ENCODE assay signal across 8 cellular contexts in the genomic region with DNA sequence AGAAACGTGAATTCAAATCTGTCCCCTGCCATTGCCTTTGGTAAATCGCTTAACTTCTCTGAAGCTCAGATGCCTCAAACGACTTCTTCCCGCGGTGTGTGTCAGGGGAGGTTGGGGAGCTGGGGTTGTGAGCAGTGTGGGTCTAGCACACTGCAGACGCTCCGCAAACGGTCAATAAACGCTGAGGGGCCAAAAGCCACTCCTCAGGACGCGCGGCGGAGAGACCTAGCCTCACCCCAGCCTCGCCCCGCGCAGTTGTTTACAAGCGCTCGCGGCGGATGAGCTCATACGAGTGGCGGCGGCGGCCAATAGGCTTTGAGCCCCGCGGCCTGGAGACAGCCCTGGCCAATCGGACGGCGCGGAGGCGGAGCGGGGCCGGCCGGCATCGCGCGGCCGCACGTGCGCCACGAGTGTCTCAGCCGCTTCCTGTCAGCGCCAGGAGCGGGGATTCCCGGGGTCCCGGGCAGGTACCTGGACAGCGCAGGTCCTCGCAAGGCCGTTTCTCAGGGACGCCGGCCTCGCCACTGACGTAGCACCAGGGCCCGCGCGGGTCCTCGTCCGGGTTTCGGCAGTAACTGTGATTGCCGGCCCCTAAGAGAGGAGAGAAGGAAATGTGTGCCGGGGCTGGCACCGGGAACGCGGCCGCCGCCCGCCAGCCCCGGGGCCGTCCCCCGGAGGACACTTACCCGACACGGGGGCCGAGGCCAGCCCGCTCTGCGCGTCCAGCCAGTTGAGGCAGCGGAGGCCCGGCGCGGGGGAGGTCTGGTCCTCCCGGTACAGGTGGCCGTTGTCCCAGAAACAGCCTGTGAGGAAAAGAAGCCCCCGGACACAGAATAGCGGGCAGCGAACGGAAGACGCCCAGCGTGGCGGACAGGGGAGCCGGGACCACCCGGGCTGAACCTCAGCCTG. TPM values are rescaled to one million over a fixed set of nuclear protein-coding genes. Genes with fewer than 3 reads are reported as not detected.
DNase-seq lines count a peak whose midpoint lies in the region; ATAC-seq, FAIRE-seq and TF ChIP-seq lines count a peak whose summit lies in the region.

No MANE protein-coding gene starts in this region.

- TF ChIP-seq POLR2A in NB4 (IDR thresholded peaks at IDR 0.05; ENCODE audit: extremely low read depth, insufficient read length) = peak; percentile 36

- peaks cover 47% of the 10 kb centered on the region for H3K4me1 Mint-ChIP-seq in HFFc6 (ENCODE audit: low read depth)
- peaks cover 64% of the 10 kb centered on the region for H3K4me1 Mint-ChIP-seq in activated naive CD8-positive, alpha-beta T cell treated with anti-CD3 and anti-CD28 coated beads for 36 hours

- WGBS in pancreas, 2 donors = 1% methylated on average over 56 to 91 of the region's 91 CpGs

- no peak for FAIRE-seq in pancreas (lab: Jason Lieb, UNC)

- no peaks in the 10 kb centered on the region for H3K9me3 ChIP-seq in pancreas
- no peaks in the 10 kb centered on the region for H3K9me3 ChIP-seq in tibial artery

- peak overlapping the region; percentile 67 for H3K4me3 ChIP-seq in NB4 (ENCODE audit: low read depth, low read length)
- H3K4me3 ChIP-seq in pancreas = peak overlapping the region; percentile 52 to 74 (median 62)
- H3K4me3 ChIP-seq in tibial artery = peak overlapping the region; percentile 66 to 85

- H3K36me3 Mint-ChIP-seq in HFFc6 (ENCODE audit: low read depth) = peaks cover 7% of the 10 kb centered on the region; the same call in 1 of the 2 replicates
- H3K36me3 Mint-ChIP-seq in activated naive CD8-positive, alpha-beta T cell treated with anti-CD3 and anti-CD28 coated beads for 36 hours = peaks cover 22% of the 10 kb centered on the region

- H3K27ac ChIP-seq in pancreas (peak overlapping the region; percentile 59 to 95 (median 85)), tibial artery (peak overlapping the region; percentile 85 to 95)

- peak overlapping the region; percentile 94 for H3K4me3 Mint-ChIP-seq in HFFc6
- peak overlapping the region; percentile 92 for H3K4me3 Mint-ChIP-seq in activated naive CD8-positive, alpha-beta T cell treated with anti-CD3 and anti-CD28 coated beads for 36 hours

- H3K36me3 ChIP-seq in pancreas = peaks cover 0 to 14% (median 0%) of the 10 kb centered on the region in 3 donors
- peaks cover 29 to 40% (median 32%) of the 10 kb centered on the region in 3 donors for H3K36me3 ChIP-seq in tibial artery

- intact Hi-C loops in head of caudate nucleus (cut with DNase I) = loop anchor here (2.0 to 5.0 kb wide), 2 partner anchors 56 to 107 kb away; partner anchors contain the start of genes DRG1 and PATZ1
- intact Hi-C loops in pancreas (cut with DNase I) = no loop called here
- intact Hi-C loops in tibial artery (cut with DNase I; ENCODE audit: low total_unique reads) = loop anchor here (5.0 to 10.0 kb wide), 2 partner anchors 54 to 1303 kb away; partner anchors contain the start of gene PATZ1

- H3K27me3 Mint-ChIP-seq in HFFc6 (ENCODE audit: insufficient read depth) = no peaks in the 10 kb centered on the region; the same call in 1 of the 2 replicates
- H3K27me3 Mint-ChIP-seq in activated naive CD8-positive, alpha-beta T cell treated with anti-CD3 and anti-CD28 coated beads for 36 hours = no peaks in the 10 kb centered on the region

- peaks cover 0 to 17% (median 14%) of the 10 kb centered on the region in 3 donors for H3K4me1 ChIP-seq in pancreas
- H3K4me1 ChIP-seq in tibial artery = peaks cover 0 to 53% (median 31%) of the 10 kb centered on the region in 4 donors

- H3K27me3 ChIP-seq in pancreas (no peaks in the 10 kb centered on the region), tibial artery (no peaks in the 10 kb centered on the region)

- TF ChIP-seq CTCF in GM10266 (IDR thresholded peaks at IDR 0.05; ENCODE audit: control insufficient read depth, insufficient read depth, low read depth, missing control alignments) (no peak), HFFc6 (IDR thresholded peaks at IDR 0.05) (no peak), NB4 (IDR thresholded peaks at IDR 0.05; ENCODE audit: low read depth, low read length) (no peak), pancreas (IDR thresholded peaks at IDR 0.05) (no peak), tibial artery (IDR thresholded peaks at IDR 0.05) (no peak)

- H3K9me3 Mint-ChIP-seq in HFFc6 = no peaks in the 10 kb centered on the region
- peaks cover 2% of the 10 kb centered on the region for H3K9me3 Mint-ChIP-seq in activated naive CD8-positive, alpha-beta T cell treated with anti-CD3 and anti-CD28 coated beads for 36 hours

- DNase-seq in GM10266 (ENCODE audit: extremely low spot score) (peak; percentile 96), HFFc6 (peak; percentile 84), NB4 (ENCODE audit: low read depth) (peak; percentile 93), SKM-1 (lab: John Stamatoyannopoulos, UW; ENCODE audit: unreplicated experiment) (peak; percentile 79), head of caudate nucleus (peak; percentile 93 to 98 (median 95)), pancreas (peak; percentile 89 to 97 (median 94)), tibial artery (peak; percentile 96 to 97)
- peak; percentile 96 for DNase-seq in activated naive CD8-positive, alpha-beta T cell treated with anti-CD3 and anti-CD28 coated beads for 36 hours

- ATAC-seq in pancreas = peak; percentile 84 to 91 (median 90)

- H3K27ac Mint-ChIP-seq in HFFc6 = peak overlapping the region; percentile 96
- peak overlapping the region; percentile 99 for H3K27ac Mint-ChIP-seq in activated naive CD8-positive, alpha-beta T cell treated with anti-CD3 and anti-CD28 coated beads for 36 hours

RNA-seq across cellular contexts. Expression of gene PIK3IP1, which starts 1.5 kb away (rescaled TPM):
- 10 to 100 TPM in 1 of 6 experiments, 1 to 10 TPM in 5; 8.3 to 11.3 (median 8.9) TPM for total RNA-seq in HFFc6 (2021; fragmentation: NEBNext Ultra II Directional; extraction: Animal tissue kit (Norgen Biotek cat#: 25700))
- total RNA-seq in activated naive CD8-positive, alpha-beta T cell treated with anti-CD3 and anti-CD28 coated beads for 36 hours = 10 to 100 TPM; 10.7 to 11.3 TPM
- total RNA-seq in pancreas = 10 to 100 TPM in 1 of 6 donors, 1 to 10 TPM in 5; 2.4 to 24.5 (median 6.0) TPM
- polyA plus RNA-seq in pancreas = 1 to 10 TPM; 3.6 to 5.9 TPM

RNA-seq across cellular contexts. Expression of gene PATZ1, which starts 55.4 kb away (rescaled TPM):
- 10 to 100 TPM; 12.4 to 16.0 (median 13.9) TPM for total RNA-seq in HFFc6 (2021; fragmentation: NEBNext Ultra II Directional; extraction: Animal tissue kit (Norgen Biotek cat#: 25700))
- total RNA-seq in activated naive CD8-positive, alpha-beta T cell treated with anti-CD3 and anti-CD28 coated beads for 36 hours = 10 to 100 TPM; 35.3 to 36.3 TPM
- total RNA-seq in pancreas = 10 to 100 TPM; 12.0 to 28.6 (median 16.7) TPM
- 10 to 100 TPM; 21.6 to 30.2 TPM for polyA plus RNA-seq in pancreas

Comparison
In these comparisons a context has a peak if more than half of its experiments do, and no peak if none do; other contexts are left out.
1. Peak in every context shown above with its lines: DNase-seq, ATAC-seq, H3K4me3 ChIP-seq and H3K27ac ChIP-seq.
2. intact Hi-C loops: an anchor here in head of caudate nucleus (2.0 to 5.0 kb wide) and tibial artery (5.0 to 10.0 kb wide); none called in pancreas.